27 cellular contexts compared by ENCODE assay signal in genomic region chr1:240776237-240776636, GRCh38.
"Had no signal": no experiment of that assay in that cellular context is flagged by ENCODE, and none has a peak within 500 bp of the region (broad histone marks: within the 10 kb centered on the region; RNA-seq: fewer than 3 reads in every experiment).

No MANE protein-coding gene starts in this region.

- ATAC-seq: activated CD4-positive, alpha-beta T cell treated with anti-CD3 and anti-CD28 coated beads for 36 hours; body of pancreas; T-cell had no signal

- H3K27me3 Mint-ChIP-seq: activated CD4-positive, alpha-beta memory T cell treated with anti-CD3 and anti-CD28 coated beads, Interleukin-2, amount 10 ng/mL, durations not matched to agents 7 days and 5 days; activated CD4-positive, alpha-beta T cell treated with anti-CD3 and anti-CD28 coated beads for 36 hours; activated naive CD8-positive, alpha-beta T cell treated with anti-CD3 and anti-CD28 coated beads, Interleukin-2, amount 10 ng/mL, durations not matched to agents 7 days and 5 days; T-cell had no signal

- H3K4me2 ChIP-seq: KMS-11 had no signal

- H3K27me3 ChIP-seq: adrenal gland, ascending aorta, body of pancreas had no signal

- H3K27ac ChIP-seq: adrenal gland, ascending aorta, body of pancreas, KMS-11, VCaP had no signal

- H3K4me3 ChIP-seq: adrenal gland, ascending aorta, body of pancreas had no signal

- H3K36me3 Mint-ChIP-seq: activated naive CD8-positive, alpha-beta T cell treated with anti-CD3 and anti-CD28 coated beads, Interleukin-2, amount 10 ng/mL, durations not matched to agents 7 days and 5 days; T-cell had no signal

- H3K27ac Mint-ChIP-seq: activated CD4-positive, alpha-beta memory T cell treated with anti-CD3 and anti-CD28 coated beads, Interleukin-2, amount 10 ng/mL, durations not matched to agents 7 days and 5 days; activated CD4-positive, alpha-beta T cell treated with anti-CD3 and anti-CD28 coated beads for 36 hours; activated naive CD8-positive, alpha-beta T cell treated with anti-CD3 and anti-CD28 coated beads, Interleukin-2, amount 10 ng/mL, durations not matched to agents 7 days and 5 days; activated T-helper 2 cell treated with anti-CD3 and anti-CD28 coated beads, Interferon-gamma antibody, Interleukin-2, Interleukin-4, amounts not matched to agents 10 μg/mL and 5 μg/mL and 100 μg/mL, durations not matched to agents 14 hours and 24 hours and 36 hours; T-cell had no signal

- H3K36me3 ChIP-seq: adrenal gland, ascending aorta had no signal

- H3K4me1 Mint-ChIP-seq: activated CD4-positive, alpha-beta memory T cell treated with anti-CD3 and anti-CD28 coated beads, Interleukin-2, amount 10 ng/mL, durations not matched to agents 7 days and 5 days; activated CD4-positive, alpha-beta T cell treated with anti-CD3 and anti-CD28 coated beads for 36 hours; activated naive CD8-positive, alpha-beta T cell treated with anti-CD3 and anti-CD28 coated beads, Interleukin-2, amount 10 ng/mL, durations not matched to agents 7 days and 5 days; T-cell had no signal

- H3K9me3 Mint-ChIP-seq: activated CD4-positive, alpha-beta memory T cell treated with anti-CD3 and anti-CD28 coated beads, Interleukin-2, amount 10 ng/mL, durations not matched to agents 7 days and 5 days; activated naive CD8-positive, alpha-beta T cell treated with anti-CD3 and anti-CD28 coated beads, Interleukin-2, amount 10 ng/mL, durations not matched to agents 7 days and 5 days; activated T-helper 2 cell treated with anti-CD3 and anti-CD28 coated beads, Interferon-gamma antibody, Interleukin-2, Interleukin-4, amounts not matched to agents 10 μg/mL and 5 μg/mL and 100 μg/mL, durations not matched to agents 14 hours and 24 hours and 36 hours had no signal

- H3K9me3 ChIP-seq: adrenal gland, ascending aorta, body of pancreas had no signal

- H3K4me3 Mint-ChIP-seq: activated CD4-positive, alpha-beta memory T cell treated with anti-CD3 and anti-CD28 coated beads, Interleukin-2, amount 10 ng/mL, durations not matched to agents 7 days and 5 days; activated CD4-positive, alpha-beta T cell treated with anti-CD3 and anti-CD28 coated beads for 36 hours; activated naive CD8-positive, alpha-beta T cell treated with anti-CD3 and anti-CD28 coated beads, Interleukin-2, amount 10 ng/mL, durations not matched to agents 7 days and 5 days; T-cell had no signal

- H3K4me1 ChIP-seq: adrenal gland, ascending aorta, body of pancreas had no signal

- DNase-seq: activated CD4-positive, alpha-beta memory T cell treated with anti-CD3 and anti-CD28 coated beads, Interleukin-2, amount 10 ng/mL, durations not matched to agents 7 days and 5 days; activated CD4-positive, alpha-beta T cell treated with anti-CD3 and anti-CD28 coated beads for 36 hours; activated CD4-positive, alpha-beta T cell treated with anti-CD3 and anti-CD28 coated beads, Interleukin-2, amount 50 U/mL, for 1 hour; activated naive CD4-positive, alpha-beta T cell treated with anti-CD3 and anti-CD28 coated beads, Interleukin-2, amount 50 U/mL, for 16 hours; activated naive CD8-positive, alpha-beta T cell treated with anti-CD3 and anti-CD28 coated beads, Interleukin-2, amount 10 ng/mL, durations not matched to agents 7 days and 5 days; activated T-cell treated with anti-CD3 and anti-CD28 coated beads for 4 hours; activated T-cell treated with anti-CD3 and anti-CD28 coated beads, Interleukin-2, amount 50 U/mL, for 48 hours; adrenal gland; body of pancreas; NCI-H1092; NCI-H1417; NCI-H1694; NCI-H2029; NCI-H2107; NCI-H2171 treated with DMSO at 0.1 percent for 48 hours; NCI-H226; NCI-H526; NCI-H774; NK-92 treated with Interleukin-12 subunit alpha and Interleukin-12 subunit beta, amount 100 ng/mL, for 24 hours; SIG-M5; T-cell; T-helper 2 cell; T1000 had no signal
